Comparison of ENCODE assay signal across 8 cellular contexts in the genomic region with DNA sequence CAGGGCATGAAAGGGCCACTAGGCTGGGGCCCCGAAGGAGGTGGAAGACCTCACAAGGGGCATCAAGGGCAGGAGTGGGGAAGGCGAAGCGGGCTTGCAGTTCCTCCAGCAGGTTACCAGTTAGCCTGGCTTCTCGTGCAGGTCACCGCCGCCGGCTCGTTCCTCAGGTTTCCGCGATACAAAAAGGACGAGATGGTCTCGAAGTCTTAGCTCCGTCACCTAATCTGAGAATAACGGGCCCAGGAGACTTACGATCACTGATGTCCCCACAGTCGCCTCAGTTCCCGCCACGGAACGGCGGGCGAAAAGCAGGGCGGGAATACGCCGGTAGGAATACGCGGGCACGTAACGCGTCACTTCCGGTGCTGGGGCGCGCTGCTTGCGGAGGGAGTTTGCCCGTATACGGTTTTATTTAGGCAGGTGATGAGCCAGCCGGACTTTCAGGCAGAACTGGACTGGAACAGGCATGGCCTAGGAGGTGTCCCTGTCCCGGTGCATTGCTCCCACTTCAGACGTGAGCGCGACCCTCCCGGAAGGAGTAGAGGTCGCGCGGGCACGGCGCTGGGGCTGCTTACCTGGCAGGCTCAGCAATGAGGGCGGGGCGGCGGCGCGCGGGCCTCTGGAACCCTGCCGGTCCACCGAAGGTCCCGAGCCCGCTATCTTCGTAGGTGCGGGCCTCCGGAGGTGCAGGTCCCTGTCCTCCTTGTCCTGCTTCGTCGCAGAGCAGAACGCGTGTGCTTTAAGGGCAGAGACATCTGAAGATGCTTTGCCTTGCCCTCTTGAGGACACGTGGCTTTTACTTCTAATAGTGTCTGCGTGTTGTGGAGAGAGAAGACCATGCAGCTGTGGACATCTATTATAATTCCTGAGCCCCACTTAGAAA. TPM values are rescaled to one million over a fixed set of nuclear protein-coding genes. Genes with fewer than 3 reads are reported as not detected.
A peak's percentile ranks its signal among the peaks of the same experiment; 100 is the strongest.
DNase-seq lines count a peak whose midpoint lies in the region; ATAC-seq and TF ChIP-seq lines count a peak whose summit lies in the region.

TSS of gene RFC4 (minus strand) at position 310 of the 883 bp plus-strand sequence. CDS start 1,769 bp downstream, outside the sequence.

- 0 to 1% (median 0%) methylated on average over 65 of the region's 65 CpGs for WGBS in psoas muscle, 3 donors

- H3K27ac ChIP-seq in psoas muscle (peak within 1 kb of the TSS; percentile 94), uterus (peak within 1 kb of the TSS; percentile 82 to 87)

- H3K9me3 Mint-ChIP-seq in T-helper 1 cell treated with Interleukin-12 subunit alpha and Interleukin-12 subunit beta and Interleukin-4 antibody, amounts not matched to agents 30 μg/mL and 1 μg/mL, for 36 hours: no peaks in the 10 kb centered on the region

- H3K4me1 ChIP-seq in psoas muscle (peaks cover 10% of the 10 kb centered on the region), uterus (no peaks in the 10 kb centered on the region)

- no peaks in the 10 kb centered on the region for H3K27me3 Mint-ChIP-seq in T-helper 1 cell treated with Interleukin-12 subunit alpha and Interleukin-12 subunit beta and Interleukin-4 antibody, amounts not matched to agents 30 μg/mL and 1 μg/mL, for 36 hours (ENCODE audit: low read depth)

- intact Hi-C loops in left ventricle myocardium superior (cut with micrococcal nuclease) (no loop called here), psoas muscle (cut with DNase I) (loop anchor here in 1 of 2 donors (10.0 kb wide), 1 partner anchor 882 kb away; no protein-coding TSS in a partner anchor), uterus (cut with DNase I; ENCODE audit: low total_unique reads) (loop anchor here (10.0 kb wide), 1 partner anchor 872 kb away; the partner anchor contains the start of gene TRA2B)

- peak within 1 kb of the TSS; percentile 89 for H3K4me3 Mint-ChIP-seq in T-helper 1 cell treated with Interleukin-12 subunit alpha and Interleukin-12 subunit beta and Interleukin-4 antibody, amounts not matched to agents 30 μg/mL and 1 μg/mL, for 36 hours

- H3K4me1 Mint-ChIP-seq in T-helper 1 cell treated with Interleukin-12 subunit alpha and Interleukin-12 subunit beta and Interleukin-4 antibody, amounts not matched to agents 30 μg/mL and 1 μg/mL, for 36 hours (ENCODE audit: low read depth): peaks cover 27% of the 10 kb centered on the region

- peaks cover 9% of the 10 kb centered on the region for H3K36me3 Mint-ChIP-seq in T-helper 1 cell treated with Interleukin-12 subunit alpha and Interleukin-12 subunit beta and Interleukin-4 antibody, amounts not matched to agents 30 μg/mL and 1 μg/mL, for 36 hours (ENCODE audit: low read depth)

- H3K36me3 ChIP-seq in psoas muscle (ENCODE audit: insufficient read depth in 1 of 2, low read depth in 1 of 2): peaks cover 0 to 25% of the 10 kb centered on the region in 2 donors
- no peaks in the 10 kb centered on the region for H3K36me3 ChIP-seq in uterus

- peak within 1 kb of the TSS; percentile 90 for H3K27ac Mint-ChIP-seq in T-helper 1 cell treated with Interleukin-12 subunit alpha and Interleukin-12 subunit beta and Interleukin-4 antibody, amounts not matched to agents 30 μg/mL and 1 μg/mL, for 36 hours

- H3K27me3 ChIP-seq in psoas muscle (ENCODE audit: insufficient read depth in 3 of 3, low read length in 2 of 3) (no peaks in the 10 kb centered on the region), uterus (no peaks in the 10 kb centered on the region)

- peak; percentile 97 for ATAC-seq in HG02798 (IDR thresholded peaks at IDR 0.05; ENCODE audit: poor library complexity, unreplicated experiment)
- ATAC-seq in left ventricle myocardium superior: peak; percentile 98
- peak; percentile 96 to 100 (median 98) for ATAC-seq in psoas muscle

- H3K4me3 ChIP-seq in psoas muscle (peak within 1 kb of the TSS; percentile 98), uterus (peak within 1 kb of the TSS; percentile 66 to 71)

- DNase-seq in NCI-H146 (lab: John Stamatoyannopoulos, UW): peak; percentile 92
- peak; percentile 59 for DNase-seq in amniotic epithelial cell (ENCODE audit: low read depth)
- DNase-seq in left ventricle myocardium superior: peak; percentile 93
- DNase-seq in psoas muscle: peak; percentile 88 to 91
- peak; percentile 82 to 85 for DNase-seq in uterus

- H3K9me3 ChIP-seq in psoas muscle (no peaks in the 10 kb centered on the region), uterus (no peaks in the 10 kb centered on the region)

- peak; percentile 89 for TF ChIP-seq POLR2A in GM15510 (IDR thresholded peaks at IDR 0.05; ENCODE audit: borderline replicate concordance, extremely low read depth, insufficient read length)
- TF ChIP-seq POLR2A in uterus (IDR thresholded peaks at IDR 0.05): peak in 1 of 2 donors; percentile 42

- TF ChIP-seq CTCF in psoas muscle (IDR thresholded peaks at IDR 0.05) (no peak), uterus (IDR thresholded peaks at IDR 0.05) (peak in 1 of 4 experiments; percentile 4)

RNA-seq across cellular contexts. Expression of gene RFC4, which starts in this region (rescaled TPM):
- total RNA-seq in left ventricle myocardium superior (9.7 TPM), psoas muscle (1 to 10 TPM; 3.4 to 8.1 (median 6.0) TPM), uterus (10 to 100 TPM in 3 of 4 donors, 1 to 10 TPM in 1; 2.8 to 43.8 (median 26.6) TPM)
- 10 to 100 TPM; 10.3 to 20.6 (median 17.2) TPM for polyA plus RNA-seq in psoas muscle

Comparison
In these comparisons a context has a peak if more than half of its experiments do, and no peak if none do; other contexts are left out.
1. Peak in every context shown above with its lines: DNase-seq, ATAC-seq, H3K4me3 ChIP-seq and H3K27ac ChIP-seq.